14 cellular contexts compared by ENCODE assay signal in the genomic region with DNA sequence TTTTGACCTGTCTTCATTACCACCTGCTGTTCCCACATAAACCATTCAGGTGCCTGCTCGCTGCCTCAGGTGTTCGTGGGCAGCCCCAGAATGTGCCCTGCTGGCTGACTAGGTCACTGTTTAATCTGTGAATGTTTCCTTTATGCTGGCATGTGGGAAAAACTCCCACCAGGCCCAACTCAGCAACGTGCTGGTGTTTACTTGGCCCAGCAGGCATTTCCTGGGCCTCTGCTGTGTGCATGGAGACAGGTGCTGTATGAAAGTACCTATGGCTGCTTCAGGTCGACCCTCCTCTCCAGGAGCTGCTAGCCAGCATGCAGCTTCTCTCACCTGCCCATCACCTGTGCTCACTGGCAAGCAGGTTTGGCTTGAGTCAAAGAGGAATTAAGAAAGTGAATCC.
"Had no signal": no experiment of that assay in that cellular context is flagged by ENCODE, and none has a peak within 500 bp of the region (broad histone marks: within the 10 kb centered on the region; RNA-seq: fewer than 3 reads in every experiment).

No MANE protein-coding gene starts in this region.

- H3K27ac ChIP-seq: breast epithelium, dorsolateral prefrontal cortex, VCaP had no signal

- H3K36me3 ChIP-seq: breast epithelium had no signal

- H3K4me2 ChIP-seq: smooth muscle cell had no signal

- H3K27me3 ChIP-seq: breast epithelium, dorsolateral prefrontal cortex had no signal

- H3K9me3 Mint-ChIP-seq: activated naive CD8-positive, alpha-beta T cell treated with anti-CD3 and anti-CD28 coated beads, Interleukin-2, amount 10 ng/mL, durations not matched to agents 7 days and 5 days had no signal

- H3K9me3 ChIP-seq: breast epithelium had no signal

- H3K4me3 ChIP-seq: breast epithelium, dorsolateral prefrontal cortex, smooth muscle cell had no signal

- H3K4me3 Mint-ChIP-seq: activated naive CD8-positive, alpha-beta T cell treated with anti-CD3 and anti-CD28 coated beads, Interleukin-2, amount 10 ng/mL, durations not matched to agents 7 days and 5 days; naive thymus-derived CD4-positive, alpha-beta T cell had no signal

- H3K4me1 ChIP-seq: breast epithelium had no signal

- H3K27ac Mint-ChIP-seq: activated naive CD8-positive, alpha-beta T cell treated with anti-CD3 and anti-CD28 coated beads, Interleukin-2, amount 10 ng/mL, durations not matched to agents 7 days and 5 days; naive thymus-derived CD4-positive, alpha-beta T cell had no signal

- H3K36me3 Mint-ChIP-seq: activated naive CD8-positive, alpha-beta T cell treated with anti-CD3 and anti-CD28 coated beads, Interleukin-2, amount 10 ng/mL, durations not matched to agents 7 days and 5 days; naive thymus-derived CD4-positive, alpha-beta T cell had no signal

- DNase-seq: activated CD4-positive, alpha-beta T cell treated with anti-CD3 and anti-CD28 coated beads for 4 hours; activated gamma-delta T cell; activated naive CD8-positive, alpha-beta T cell treated with anti-CD3 and anti-CD28 coated beads, Interleukin-2, amount 10 ng/mL, durations not matched to agents 7 days and 5 days; aorta; dorsolateral prefrontal cortex; hippocampal formation; left cardiac atrium; naive thymus-derived CD4-positive, alpha-beta T cell; posterior cingulate gyrus; right cardiac atrium; T1000 had no signal
